11 cellular contexts compared by ENCODE assay signal in genomic region chr12:26088999-26089398, GRCh38. TPM values are rescaled to one million over a fixed set of nuclear protein-coding genes. Genes with fewer than 3 reads are reported as not detected.
DNase-seq lines count a peak whose midpoint lies in the region; ATAC-seq and TF ChIP-seq lines count a peak whose summit lies in the region.
"Had no signal": no experiment of that assay in that cellular context is flagged by ENCODE, and none has a peak within 500 bp of the region (broad histone marks: within the 10 kb centered on the region; RNA-seq: fewer than 3 reads in every experiment).

No MANE protein-coding gene starts in this region.

- H3K4me3 ChIP-seq in hepatocyte = no peak overlapping the region
- no peak overlapping the region for H3K4me3 ChIP-seq in heart left ventricle
- H3K4me3 ChIP-seq in dorsolateral prefrontal cortex = no peak overlapping the region

- no peaks in the 10 kb centered on the region for H3K4me1 ChIP-seq in hepatocyte (ENCODE audit: insufficient read depth)
- no peaks in the 10 kb centered on the region for H3K4me1 ChIP-seq in heart left ventricle

- H3K9me2 ChIP-seq in hepatocyte (replicated peaks; ENCODE audit: insufficient read depth) = no peaks in the 10 kb centered on the region

- H3K9me3 Mint-ChIP-seq in glutamatergic neuron (ENCODE audit: unreplicated experiment) = peaks cover 3% of the 10 kb centered on the region

- WGBS in hepatocyte (ENCODE audit: low lambda C conversion rate, missing lambda C conversion rate) = 75% methylated on average over 2 of the region's 2 CpGs
- 67 to 74% (median 68%) methylated on average over 2 of the region's 2 CpGs for WGBS in heart left ventricle, 4 donors

- DNase-seq in hepatocyte (ENCODE audit: low spot score) (peak; percentile 48), heart left ventricle (no peak), glutamatergic neuron (no peak), NCI-H526 (lab: John Stamatoyannopoulos, UW) (no peak), dorsolateral prefrontal cortex (no peak)
- DNase-seq: activated T-cell treated with anti-CD3 and anti-CD28 coated beads, Interleukin-2, amount 50 U/mL, for 1 hour; EL; SHP77 treated with DMSO at 0.1 percent for 48 hours had no signal

- H3K27ac Mint-ChIP-seq in glutamatergic neuron (ENCODE audit: unreplicated experiment) = no peak overlapping the region

- no peak overlapping the region for H2AFZ ChIP-seq in hepatocyte

- no peak for TF ChIP-seq POLR2A in heart left ventricle (IDR thresholded peaks at IDR 0.05)

- H3K27ac ChIP-seq in hepatocyte (no peak overlapping the region), heart left ventricle (no peak overlapping the region), dorsolateral prefrontal cortex (no peak overlapping the region)

- no peak overlapping the region for H3K4me2 ChIP-seq in hepatocyte

- TF ChIP-seq CTCF in hepatocyte (IDR thresholded peaks at IDR 0.05; ENCODE audit: poor library complexity) (no peak), heart left ventricle (IDR thresholded peaks at IDR 0.05) (no peak), glutamatergic neuron (IDR thresholded peaks at IDR 0.05; ENCODE audit: partially characterized antibody, unreplicated experiment) (no peak), dorsolateral prefrontal cortex (IDR thresholded peaks at IDR 0.05 in 54 of 56, conservative IDR thresholded peaks at IDR 0.05 in 2 of 56; ENCODE audit: low read depth in 1 of 56, partially characterized antibody in 56 of 56) (no peak)

- H3K27me3 Mint-ChIP-seq in glutamatergic neuron (ENCODE audit: unreplicated experiment) = peaks cover 2% of the 10 kb centered on the region

- intact Hi-C loops in heart left ventricle (cut with DNase I) = no loop called here
- intact Hi-C loops in dorsolateral prefrontal cortex (cut with DNase I) = no loop called here

- no peaks in the 10 kb centered on the region for H3K79me2 ChIP-seq in hepatocyte

- H3K4me1 Mint-ChIP-seq in glutamatergic neuron (ENCODE audit: low read depth, unreplicated experiment) = no peaks in the 10 kb centered on the region

- no peaks in the 10 kb centered on the region for H3K36me3 ChIP-seq in hepatocyte (replicated peaks; ENCODE audit: insufficient read depth, low read depth)
- no peaks in the 10 kb centered on the region for H3K36me3 ChIP-seq in heart left ventricle

- ATAC-seq in GM18867 (IDR thresholded peaks at IDR 0.05; ENCODE audit: unreplicated experiment) = peak; percentile 95
- ATAC-seq in GM21576 (IDR thresholded peaks at IDR 0.05; ENCODE audit: unreplicated experiment) = peak; percentile 98
- ATAC-seq in HG03439 (IDR thresholded peaks at IDR 0.05; ENCODE audit: unreplicated experiment) = peak; percentile 81
- ATAC-seq in heart left ventricle = no peak

- H3K27me3 ChIP-seq in hepatocyte (no peaks in the 10 kb centered on the region), heart left ventricle (no peaks in the 10 kb centered on the region), dorsolateral prefrontal cortex (no peaks in the 10 kb centered on the region)

- no peak overlapping the region for H3K4me3 Mint-ChIP-seq in glutamatergic neuron (ENCODE audit: unreplicated experiment)

- H4K20me1 ChIP-seq in hepatocyte (ENCODE audit: insufficient read depth, poor library complexity, severe bottlenecking) = no peaks in the 10 kb centered on the region

- H3K36me3 Mint-ChIP-seq in glutamatergic neuron (ENCODE audit: unreplicated experiment) = no peaks in the 10 kb centered on the region

- H3K9me3 ChIP-seq in hepatocyte (ENCODE audit: low read depth) (no peaks in the 10 kb centered on the region), heart left ventricle (peaks cover 0 to 3% (median 0%) of the 10 kb centered on the region in 12 donors)

RNA-seq across cellular contexts. Expression of gene BHLHE41, which starts 35.8 kb away (rescaled TPM):
- total RNA-seq in hepatocyte (1.6 and 2.4 TPM in 2 replicates), heart left ventricle (10 to 100 TPM in 7 of 9 donors, 1 to 10 TPM in 2; 8.3 to 66.0 (median 32.2) TPM), glutamatergic neuron (ENCODE audit: unreplicated experiment) (3.6 TPM), dorsolateral prefrontal cortex (100 to 1,000 TPM in 109 of 120 experiments, 10 to 100 TPM in 11; 75.0 to 217 (median 136) TPM)
- polyA plus RNA-seq in hepatocyte (3.6 and 4.9 TPM in 2 replicates), heart left ventricle (1 to 10 TPM; 6.8 to 8.8 TPM)

Comparison
In these comparisons a context has a peak if more than half of its experiments do, and no peak if none do; other contexts are left out.
1. ATAC-seq: peak in GM18867 (single experiment), GM21576 (single experiment) and HG03439 (single experiment); none in heart left ventricle (0 of 4).